7 cellular contexts compared by ENCODE assay signal in the genomic region with DNA sequence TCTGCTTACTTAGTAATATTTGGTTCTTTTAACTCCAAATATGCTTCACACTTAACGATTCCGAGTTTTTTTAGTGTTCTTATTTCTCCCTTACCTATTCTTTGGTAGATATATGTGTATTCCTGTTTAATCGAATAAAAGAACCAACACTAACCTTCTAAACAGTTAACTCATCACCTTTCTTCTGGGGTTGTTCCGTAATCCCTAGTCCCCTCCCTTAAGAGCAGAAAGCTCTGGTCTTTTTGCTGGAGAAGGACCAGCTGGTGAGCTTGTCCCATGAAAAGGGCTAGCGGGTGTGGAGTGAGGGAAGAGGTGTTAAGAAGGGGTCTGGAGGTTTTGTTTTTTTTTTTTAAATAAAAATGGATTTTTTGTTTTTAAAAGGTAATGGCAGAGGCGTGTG. TPM values are rescaled to one million over a fixed set of nuclear protein-coding genes. Genes with fewer than 3 reads are reported as not detected.
A peak's percentile ranks its signal among the peaks of the same experiment; 100 is the strongest.
DNase-seq lines count a peak whose midpoint lies in the region; ATAC-seq, FAIRE-seq and TF ChIP-seq lines count a peak whose summit lies in the region.
"Not testable (repeated sequence)": the region's sequence is repeated elsewhere in the genome, so short reads cannot be mapped to it uniquely, and the experiment has no call there.

No MANE protein-coding gene starts in this region.

- TF ChIP-seq RAD21 in HCT116 (IDR thresholded peaks at IDR 0.05; ENCODE audit: low read depth): not testable (repeated sequence)

- not testable (repeated sequence) for H3K27me3 Mint-ChIP-seq in T-cell

- not testable (repeated sequence) for H3K27ac Mint-ChIP-seq in T-cell

- not testable (repeated sequence) for H3K9me3 Mint-ChIP-seq in T-cell

- not testable (repeated sequence) for TF ChIP-seq POLR2A in HCT116 (IDR thresholded peaks at IDR 0.05; ENCODE audit: borderline replicate concordance, extremely low read depth, insufficient read depth, insufficient read length)

- not testable (repeated sequence) for BruUV-seq in HCT116 (replicated peaks; lab: Mats Ljungman, UMichigan)

- not testable (repeated sequence) for H3K4me1 ChIP-seq in HCT116 (ENCODE audit: control insufficient read depth in 1 of 2, insufficient read depth in 2 of 2, low read length in 2 of 2); colonic mucosa; pancreas

- not testable (repeated sequence) for H3K79me2 ChIP-seq in HCT116 (ENCODE audit: insufficient read depth, low read length)

- intact Hi-C loops in HCT116 (cut with micrococcal nuclease); colonic mucosa (cut with DNase I); pancreas (cut with DNase I): not testable (repeated sequence)

- not testable (repeated sequence) for H3K27me3 ChIP-seq in HCT116 (ENCODE audit: insufficient read depth, low read length); colonic mucosa; pancreas

- not testable (repeated sequence) for H3K9me2 ChIP-seq in HCT116 (ENCODE audit: insufficient read depth)

- H4K20me1 ChIP-seq in HCT116 (ENCODE audit: insufficient read depth): not testable (repeated sequence)

- peak overlapping the region; percentile 55 for H3K4me2 ChIP-seq in HCT116 (ENCODE audit: low read length)

- H3K36me3 Mint-ChIP-seq in T-cell: not testable (repeated sequence)

- H3K36me3 ChIP-seq in HCT116 (ENCODE audit: control insufficient read depth in 1 of 2, insufficient read depth in 2 of 2, low read length in 2 of 2); colonic mucosa; pancreas: not testable (repeated sequence)

- peak overlapping the region in 2 of 3 donors; percentile 82 to 84 for H3K4me3 Mint-ChIP-seq in T-cell

- not testable (repeated sequence) for H2AFZ ChIP-seq in HCT116 (ENCODE audit: low read depth, low read length, poor library complexity, severe bottlenecking)

- H3K4me3 ChIP-seq in HCT116 (replicated peaks in 1 of 2; ENCODE audit: low read depth in 1 of 2, low read length in 2 of 2): peak overlapping the region in 1 of 2 experiments; percentile 61; a peak in 1 of 4 replicates
- peak overlapping the region; percentile 69 for H3K4me3 ChIP-seq in colonic mucosa
- peak overlapping the region in 3 of 4 donors; percentile 60 to 86 (median 73) for H3K4me3 ChIP-seq in pancreas

- DNase-seq in HCT116 (ENCODE audit: low read depth, low spot score); T-cell; colonic mucosa; pancreas: not testable (repeated sequence)

- H3K9me3 ChIP-seq in HCT116 (ENCODE audit: control insufficient read depth in 1 of 2, insufficient read depth in 1 of 2, low read depth in 1 of 2, low read length in 2 of 2); colonic mucosa; pancreas: not testable (repeated sequence)

- not testable (repeated sequence) for H3K4me1 Mint-ChIP-seq in T-cell

- not testable (repeated sequence) for H3K27ac ChIP-seq in HCT116 (ENCODE audit: low read depth, low read length); colonic mucosa; pancreas

- 1 to 5% methylated on average over 4 of the region's 6 CpGs for WGBS in pancreas, 2 donors

- ATAC-seq in GM18870 (IDR thresholded peaks at IDR 0.05; ENCODE audit: unreplicated experiment) (peak; percentile 32), HCT116 (peak; percentile 62), HG03342 (IDR thresholded peaks at IDR 0.05; ENCODE audit: unreplicated experiment) (peak; percentile 38), T-cell (replicated peaks in 1 of 4) (peak; percentile 9 to 25 (median 12)), pancreas (peak; percentile 26 to 52 (median 51))

- POLR2A ChIA-PET in HCT116 (lab: Charles Lee); T-cell (lab: Charles Lee): not testable (repeated sequence)

- FAIRE-seq in islet of Langerhans (lab: Jason Lieb, UNC): peak; percentile 43
- FAIRE-seq in pancreas (lab: Jason Lieb, UNC): peak; percentile 73

- not testable (repeated sequence) for TF ChIP-seq CTCF in HCT116 (IDR thresholded peaks at IDR 0.05 in 2 of 3, conservative IDR thresholded peaks at IDR 0.05 in 1 of 3; ENCODE audit: borderline replicate concordance in 1 of 3, insufficient read depth in 1 of 3, low read depth in 2 of 3, low read length in 2 of 3); colonic mucosa (IDR thresholded peaks at IDR 0.05); pancreas (IDR thresholded peaks at IDR 0.05)

- H3K9ac ChIP-seq in HCT116 (ENCODE audit: low read length); colonic mucosa (ENCODE audit: low read depth in 2 of 2, low read length in 2 of 2): not testable (repeated sequence)

- CTCF ChIA-PET in HCT116 (lab: Charles Lee); T-cell (lab: Charles Lee): not testable (repeated sequence)

- RAD21 ChIA-PET in HCT116 (lab: Charles Lee; ENCODE audit: low non-redundant PET in 1 of 2, low total read pairs in 2 of 2, uncharacterized antibody in 2 of 2, unreplicated experiment in 2 of 2): not testable (repeated sequence)

RNA-seq across cellular contexts. Expression of a gene that starts 0.3 kb away (rescaled TPM):
- total RNA-seq in HCT116 (2021; ENCODE audit: unreplicated experiment): 111 TPM
- polyA plus RNA-seq in HCT116 (2012): 84.1 and 91.1 TPM in 2 replicates
- total RNA-seq in T-cell: 10 to 100 TPM; 60.3 to 91.2 (median 84.9) TPM
- total RNA-seq in colonic mucosa: 100 to 1,000 TPM in 1 of 2 donors, 10 to 100 TPM in 1; 62.9 to 140 TPM
- 10 to 100 TPM in 4 of 6 donors, 1 to 10 TPM in 2; 7.2 to 20.5 (median 12.0) TPM for total RNA-seq in pancreas
- 10 to 100 TPM in 1 of 2 donors, 1 to 10 TPM in 1; 4.2 to 14.3 TPM for polyA plus RNA-seq in pancreas

Comparison
In these comparisons a context has a peak if more than half of its experiments do, and no peak if none do; other contexts are left out.
1. ATAC-seq: peak in every context shown above with its lines; median percentile 62 in HCT116; 51 in pancreas; 38 in HG03342; 32 in GM18870; 12 in T-cell.